1 cellular context compared by ENCODE assay signal in the genomic region with DNA sequence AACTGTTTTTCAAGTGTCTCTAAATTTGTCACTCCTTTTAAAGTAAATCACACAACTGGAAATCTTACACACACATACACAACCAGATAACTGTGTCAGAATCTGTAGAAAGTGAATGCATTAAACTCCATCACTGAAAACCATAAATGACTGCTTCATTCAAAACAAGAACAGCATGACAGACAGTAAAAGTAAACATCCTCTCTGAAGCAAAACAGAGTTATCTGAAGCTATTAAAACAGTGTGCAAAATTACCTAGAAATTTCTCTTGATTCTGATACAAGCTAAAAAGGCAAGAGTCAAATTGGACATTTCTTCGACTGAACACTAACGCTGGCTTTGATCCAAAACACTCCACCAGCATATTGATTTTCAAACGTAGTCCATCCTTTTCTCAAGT.
TF ChIP-seq lines count a peak whose summit lies in the region.

No MANE protein-coding gene starts in this region.

TF ChIP-seq in HepG2, 621 proteins besides CTCF, POLR2A, EP300 and RAD21 (continued from another document):
- TF ChIP-seq, protein P1, sequence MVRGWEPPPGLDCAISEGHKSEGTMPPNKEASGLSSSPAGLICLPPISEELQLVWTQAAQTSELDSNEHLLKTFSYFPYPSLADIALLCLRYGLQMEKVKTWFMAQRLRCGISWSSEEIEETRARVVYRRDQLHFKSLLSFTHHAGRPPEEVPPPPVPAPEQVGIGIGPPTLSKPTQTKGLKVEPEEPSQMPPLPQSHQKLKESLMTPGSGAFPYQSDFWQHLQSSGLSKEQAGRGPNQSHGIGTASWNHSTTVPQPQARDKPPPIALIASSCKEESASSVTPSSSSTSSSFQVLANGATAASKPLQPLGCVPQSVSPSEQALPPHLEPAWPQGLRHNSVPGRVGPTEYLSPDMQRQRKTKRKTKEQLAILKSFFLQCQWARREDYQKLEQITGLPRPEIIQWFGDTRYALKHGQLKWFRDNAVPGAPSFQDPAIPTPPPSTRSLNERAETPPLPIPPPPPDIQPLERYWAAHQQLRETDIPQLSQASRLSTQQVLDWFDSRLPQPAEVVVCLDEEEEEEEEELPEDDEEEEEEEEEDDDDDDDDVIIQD (CRISPR knock-in tag; IDR thresholded peaks at IDR 0.05; ENCODE audit: low read depth), result no peak
- TF ChIP-seq, protein P2, sequence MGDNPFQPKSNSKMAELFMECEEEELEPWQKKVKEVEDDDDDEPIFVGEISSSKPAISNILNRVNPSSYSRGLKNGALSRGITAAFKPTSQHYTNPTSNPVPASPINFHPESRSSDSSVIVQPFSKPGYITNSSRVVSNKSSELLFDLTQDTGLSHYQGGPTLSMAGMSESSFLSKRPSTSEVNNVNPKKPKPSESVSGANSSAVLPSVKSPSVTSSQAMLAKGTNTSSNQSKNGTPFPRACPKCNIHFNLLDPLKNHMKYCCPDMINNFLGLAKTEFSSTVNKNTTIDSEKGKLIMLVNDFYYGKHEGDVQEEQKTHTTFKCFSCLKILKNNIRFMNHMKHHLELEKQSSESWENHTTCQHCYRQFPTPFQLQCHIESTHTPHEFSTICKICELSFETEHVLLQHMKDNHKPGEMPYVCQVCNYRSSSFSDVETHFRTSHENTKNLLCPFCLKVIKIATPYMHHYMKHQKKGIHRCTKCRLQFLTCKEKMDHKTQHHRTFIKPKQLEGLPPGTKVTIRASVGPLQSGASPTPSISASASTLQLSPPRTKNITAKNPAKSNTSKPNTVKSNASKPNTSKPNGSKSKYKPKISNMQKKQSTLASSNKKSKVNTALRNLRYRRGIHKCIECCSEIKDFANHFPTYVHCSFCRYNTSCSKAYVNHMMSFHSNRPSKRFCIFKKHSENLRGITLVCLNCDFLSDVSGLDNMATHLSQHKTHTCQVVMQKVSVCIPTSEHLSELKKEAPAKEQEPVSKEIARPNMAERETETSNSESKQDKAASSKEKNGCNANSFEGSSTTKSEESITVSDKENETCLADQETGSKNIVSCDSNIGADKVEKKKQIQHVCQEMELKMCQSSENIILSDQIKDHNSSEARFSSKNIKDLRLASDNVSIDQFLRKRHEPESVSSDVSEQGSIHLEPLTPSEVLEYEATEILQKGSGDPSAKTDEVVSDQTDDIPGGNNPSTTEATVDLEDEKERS (CRISPR knock-in tag; IDR thresholded peaks at IDR 0.05), result no peak
- TF ChIP-seq NRL (CRISPR knock-in tag; IDR thresholded peaks at IDR 0.05; ENCODE audit: borderline replicate concordance), result no peak
- TF ChIP-seq BRCA1 (CRISPR knock-in tag; IDR thresholded peaks at IDR 0.05), result no peak
- no peak for TF ChIP-seq MXD1 (CRISPR knock-in tag; IDR thresholded peaks at IDR 0.05)
- TF ChIP-seq HNF4G (IDR thresholded peaks at IDR 0.05; ENCODE audit: borderline replicate concordance, low read depth, low read length), result no peak
- no peak for TF ChIP-seq HNF4G (CRISPR knock-in tag; IDR thresholded peaks at IDR 0.05; ENCODE audit: borderline replicate concordance, low read depth)
- TF ChIP-seq, protein P3, sequence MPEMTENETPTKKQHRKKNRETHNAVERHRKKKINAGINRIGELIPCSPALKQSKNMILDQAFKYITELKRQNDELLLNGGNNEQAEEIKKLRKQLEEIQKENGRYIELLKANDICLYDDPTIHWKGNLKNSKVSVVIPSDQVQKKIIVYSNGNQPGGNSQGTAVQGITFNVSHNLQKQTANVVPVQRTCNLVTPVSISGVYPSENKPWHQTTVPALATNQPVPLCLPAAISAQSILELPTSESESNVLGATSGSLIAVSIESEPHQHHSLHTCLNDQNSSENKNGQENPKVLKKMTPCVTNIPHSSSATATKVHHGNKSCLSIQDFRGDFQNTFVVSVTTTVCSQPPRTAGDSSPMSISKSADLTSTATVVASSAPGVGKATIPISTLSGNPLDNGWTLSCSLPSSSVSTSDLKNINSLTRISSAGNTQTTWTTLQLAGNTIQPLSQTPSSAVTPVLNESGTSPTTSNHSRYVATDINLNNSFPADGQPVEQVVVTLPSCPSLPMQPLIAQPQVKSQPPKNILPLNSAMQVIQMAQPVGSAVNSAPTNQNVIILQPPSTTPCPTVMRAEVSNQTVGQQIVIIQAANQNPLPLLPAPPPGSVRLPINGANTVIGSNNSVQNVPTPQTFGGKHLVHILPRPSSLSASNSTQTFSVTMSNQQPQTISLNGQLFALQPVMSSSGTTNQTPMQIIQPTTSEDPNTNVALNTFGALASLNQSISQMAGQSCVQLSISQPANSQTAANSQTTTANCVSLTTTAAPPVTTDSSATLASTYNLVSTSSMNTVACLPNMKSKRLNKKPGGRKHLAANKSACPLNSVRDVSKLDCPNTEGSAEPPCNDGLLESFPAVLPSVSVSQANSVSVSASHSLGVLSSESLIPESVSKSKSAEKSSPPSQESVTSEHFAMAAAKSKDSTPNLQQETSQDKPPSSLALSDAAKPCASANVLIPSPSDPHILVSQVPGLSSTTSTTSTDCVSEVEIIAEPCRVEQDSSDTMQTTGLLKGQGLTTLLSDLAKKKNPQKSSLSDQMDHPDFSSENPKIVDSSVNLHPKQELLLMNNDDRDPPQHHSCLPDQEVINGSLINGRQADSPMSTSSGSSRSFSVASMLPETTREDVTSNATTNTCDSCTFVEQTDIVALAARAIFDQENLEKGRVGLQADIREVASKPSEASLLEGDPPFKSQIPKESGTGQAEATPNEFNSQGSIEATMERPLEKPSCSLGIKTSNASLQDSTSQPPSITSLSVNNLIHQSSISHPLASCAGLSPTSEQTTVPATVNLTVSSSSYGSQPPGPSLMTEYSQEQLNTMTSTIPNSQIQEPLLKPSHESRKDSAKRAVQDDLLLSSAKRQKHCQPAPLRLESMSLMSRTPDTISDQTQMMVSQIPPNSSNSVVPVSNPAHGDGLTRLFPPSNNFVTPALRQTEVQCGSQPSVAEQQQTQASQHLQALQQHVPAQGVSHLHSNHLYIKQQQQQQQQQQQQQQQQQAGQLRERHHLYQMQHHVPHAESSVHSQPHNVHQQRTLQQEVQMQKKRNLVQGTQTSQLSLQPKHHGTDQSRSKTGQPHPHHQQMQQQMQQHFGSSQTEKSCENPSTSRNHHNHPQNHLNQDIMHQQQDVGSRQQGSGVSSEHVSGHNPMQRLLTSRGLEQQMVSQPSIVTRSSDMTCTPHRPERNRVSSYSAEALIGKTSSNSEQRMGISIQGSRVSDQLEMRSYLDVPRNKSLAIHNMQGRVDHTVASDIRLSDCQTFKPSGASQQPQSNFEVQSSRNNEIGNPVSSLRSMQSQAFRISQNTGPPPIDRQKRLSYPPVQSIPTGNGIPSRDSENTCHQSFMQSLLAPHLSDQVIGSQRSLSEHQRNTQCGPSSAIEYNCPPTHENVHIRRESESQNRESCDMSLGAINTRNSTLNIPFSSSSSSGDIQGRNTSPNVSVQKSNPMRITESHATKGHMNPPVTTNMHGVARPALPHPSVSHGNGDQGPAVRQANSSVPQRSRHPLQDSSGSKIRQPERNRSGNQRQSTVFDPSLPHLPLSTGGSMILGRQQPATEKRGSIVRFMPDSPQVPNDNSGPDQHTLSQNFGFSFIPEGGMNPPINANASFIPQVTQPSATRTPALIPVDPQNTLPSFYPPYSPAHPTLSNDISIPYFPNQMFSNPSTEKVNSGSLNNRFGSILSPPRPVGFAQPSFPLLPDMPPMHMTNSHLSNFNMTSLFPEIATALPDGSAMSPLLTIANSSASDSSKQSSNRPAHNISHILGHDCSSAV (CRISPR knock-in tag; IDR thresholded peaks at IDR 0.05; ENCODE audit: borderline replicate concordance), result 0 out of 2 replicates have a peak, but pooled peaks have one; percentile 46
- TF ChIP-seq ZBTB14 (CRISPR knock-in tag; IDR thresholded peaks at IDR 0.05), result no peak
- TF ChIP-seq ZNF784 (CRISPR knock-in tag; IDR thresholded peaks at IDR 0.05; ENCODE audit: borderline replicate concordance), result 0 out of 2 replicates have a peak, but pooled peaks have one; percentile 61
- no peak for TF ChIP-seq ATF7-NPFF (CRISPR knock-in tag; IDR thresholded peaks at IDR 0.05; ENCODE audit: low read depth)
- TF ChIP-seq CREB1 (IDR thresholded peaks at IDR 0.05), result no peak
- TF ChIP-seq CREB1 (CRISPR knock-in tag; IDR thresholded peaks at IDR 0.05), result no peak
- TF ChIP-seq NFIC (IDR thresholded peaks at IDR 0.05; ENCODE audit: low read length), result peak; percentile 81; the same call in 1 of the 2 replicates
- no peak for TF ChIP-seq SIN3B (IDR thresholded peaks at IDR 0.05; ENCODE audit: low read length)
- TF ChIP-seq, protein P4, sequence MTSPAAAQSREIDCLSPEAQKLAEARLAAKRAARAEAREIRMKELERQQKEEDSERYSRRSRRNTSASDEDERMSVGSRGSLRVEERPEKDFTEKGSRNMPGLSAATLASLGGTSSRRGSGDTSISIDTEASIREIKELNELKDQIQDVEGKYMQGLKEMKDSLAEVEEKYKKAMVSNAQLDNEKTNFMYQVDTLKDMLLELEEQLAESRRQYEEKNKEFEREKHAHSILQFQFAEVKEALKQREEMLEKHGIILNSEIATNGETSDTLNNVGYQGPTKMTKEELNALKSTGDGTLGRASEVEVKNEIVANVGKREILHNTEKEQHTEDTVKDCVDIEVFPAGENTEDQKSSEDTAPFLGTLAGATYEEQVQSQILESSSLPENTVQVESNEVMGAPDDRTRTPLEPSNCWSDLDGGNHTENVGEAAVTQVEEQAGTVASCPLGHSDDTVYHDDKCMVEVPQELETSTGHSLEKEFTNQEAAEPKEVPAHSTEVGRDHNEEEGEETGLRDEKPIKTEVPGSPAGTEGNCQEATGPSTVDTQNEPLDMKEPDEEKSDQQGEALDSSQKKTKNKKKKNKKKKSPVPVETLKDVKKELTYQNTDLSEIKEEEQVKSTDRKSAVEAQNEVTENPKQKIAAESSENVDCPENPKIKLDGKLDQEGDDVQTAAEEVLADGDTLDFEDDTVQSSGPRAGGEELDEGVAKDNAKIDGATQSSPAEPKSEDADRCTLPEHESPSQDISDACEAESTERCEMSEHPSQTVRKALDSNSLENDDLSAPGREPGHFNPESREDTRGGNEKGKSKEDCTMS (CRISPR knock-in tag; conservative IDR thresholded peaks at IDR 0.05), result no peak
- TF ChIP-seq GFI1 (CRISPR knock-in tag; IDR thresholded peaks at IDR 0.05; ENCODE audit: borderline replicate concordance), result 0 out of 2 replicates have a peak, but pooled peaks have one; percentile 2
- no peak for TF ChIP-seq ZNF605 (CRISPR knock-in tag; IDR thresholded peaks at IDR 0.05)
- TF ChIP-seq REL (CRISPR knock-in tag; conservative IDR thresholded peaks at IDR 0.05), result no peak
- no peak for TF ChIP-seq ZNF512B (CRISPR knock-in tag; IDR thresholded peaks at IDR 0.05; ENCODE audit: borderline replicate concordance)
- TF ChIP-seq ZFP37 (CRISPR knock-in tag; IDR thresholded peaks at IDR 0.05; ENCODE audit: borderline replicate concordance), result no peak
- TF ChIP-seq BRF2 (CRISPR knock-in tag; IDR thresholded peaks at IDR 0.05), result no peak
- TF ChIP-seq, protein P5, sequence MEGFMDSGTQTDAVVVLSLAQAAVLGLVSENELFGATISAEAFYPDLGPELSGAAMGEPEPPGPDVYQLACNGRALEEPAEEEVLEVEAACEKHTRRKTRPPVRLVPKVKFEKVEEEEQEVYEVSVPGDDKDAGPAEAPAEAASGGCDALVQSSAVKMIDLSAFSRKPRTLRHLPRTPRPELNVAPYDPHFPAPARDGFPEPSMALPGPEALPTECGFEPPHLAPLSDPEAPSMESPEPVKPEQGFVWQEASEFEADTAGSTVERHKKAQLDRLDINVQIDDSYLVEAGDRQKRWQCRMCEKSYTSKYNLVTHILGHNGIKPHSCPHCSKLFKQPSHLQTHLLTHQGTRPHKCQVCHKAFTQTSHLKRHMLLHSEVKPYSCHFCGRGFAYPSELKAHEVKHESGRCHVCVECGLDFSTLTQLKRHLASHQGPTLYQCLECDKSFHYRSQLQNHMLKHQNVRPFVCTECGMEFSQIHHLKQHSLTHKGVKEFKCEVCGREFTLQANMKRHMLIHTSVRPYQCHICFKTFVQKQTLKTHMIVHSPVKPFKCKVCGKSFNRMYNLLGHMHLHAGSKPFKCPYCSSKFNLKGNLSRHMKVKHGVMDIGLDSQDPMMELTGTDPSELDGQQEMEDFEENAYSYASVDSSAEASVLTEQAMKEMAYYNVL (CRISPR knock-in tag; IDR thresholded peaks at IDR 0.05; ENCODE audit: borderline replicate concordance), result 0 out of 2 replicates have a peak, but pooled peaks have one; percentile 8
TF ChIP-seq in HepG2: peak in this region for 5.
